ENCODE assay signal across 11 cellular contexts in the genomic region with DNA sequence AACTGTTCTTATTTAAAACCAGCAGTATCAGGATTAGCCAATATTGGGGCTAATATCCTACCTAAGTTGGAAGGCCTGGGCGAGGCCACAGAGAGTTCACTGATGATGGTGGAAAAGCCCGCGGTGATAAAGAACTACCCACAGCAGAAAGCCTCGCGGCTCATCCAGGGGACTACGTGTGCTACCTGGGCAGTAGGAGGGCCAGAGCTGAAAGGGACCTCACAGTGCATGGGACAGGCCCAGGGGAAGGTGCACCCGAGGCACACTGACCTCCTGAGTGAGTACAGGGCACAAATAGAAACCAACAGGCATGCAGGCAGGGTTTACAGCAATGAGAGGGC. TPM values are rescaled to one million over a fixed set of nuclear protein-coding genes. Genes with fewer than 3 reads are reported as not detected.
A peak's percentile ranks its signal among the peaks of the same experiment; 100 is the strongest.
DNase-seq lines count a peak whose midpoint lies in the region; ATAC-seq, FAIRE-seq and TF ChIP-seq lines count a peak whose summit lies in the region.
"Had no signal": no experiment of that assay in that cellular context is flagged by ENCODE, and none has a peak within 500 bp of the region (broad histone marks: within the 10 kb centered on the region; RNA-seq: fewer than 3 reads in every experiment).

No MANE protein-coding gene starts in this region.

- H3K14ac ChIP-seq in H1 (ENCODE audit: insufficient read length) = no peak overlapping the region
- H3K14ac ChIP-seq in neuronal stem cell (ENCODE audit: low read length) = no peak overlapping the region

- no peak overlapping the region for H4K5ac ChIP-seq in H1 (ENCODE audit: insufficient read length, low read depth, low read length)

- intact Hi-C loops in Calu3 (cut with micrococcal nuclease; ENCODE audit: unreplicated experiment) = no loop called here

- 0 out of 2 replicates have a peak overlapping the region, but pooled peaks have one; percentile 25 for H2AFZ ChIP-seq in H1 (ENCODE audit: low read length)
- H2AFZ ChIP-seq in neuronal stem cell (ENCODE audit: low read length) = no peak overlapping the region

- H2BK120ac ChIP-seq in H1 (replicated peaks; ENCODE audit: low read depth, low read length) (peak overlapping the region; percentile 65), neuronal stem cell (ENCODE audit: low read depth, low read length) (no peak overlapping the region)

- peak overlapping the region; percentile 67 for H3K27ac Mint-ChIP-seq in Calu3 (ENCODE audit: unreplicated experiment)

- H3K18ac ChIP-seq in H1 (ENCODE audit: extremely low read depth, low read length) (no peak overlapping the region), neuronal stem cell (ENCODE audit: low read length) (peak overlapping the region; percentile 1)

- no peaks in the 10 kb centered on the region for H3K9me3 ChIP-seq in Peyer's patch
- H3K9me3 ChIP-seq in H1 (ENCODE audit: insufficient read depth in 2 of 2, low read depth in 1 of 2, low read length in 1 of 2) = no peaks in the 10 kb centered on the region
- H3K9me3 ChIP-seq in neuronal stem cell (replicated peaks in 1 of 2; ENCODE audit: control insufficient read depth in 2 of 2, insufficient read depth in 1 of 2, low read depth in 1 of 2, low read length in 2 of 2) = peaks cover 0 to 2% of the 10 kb centered on the region in 2 donors

- H3K27ac ChIP-seq in Peyer's patch (peak overlapping the region in 3 of 4 donors; percentile 53 to 78 (median 58)), H1 (ENCODE audit: low read depth, low read length) (no peak overlapping the region), neuronal stem cell (replicated peaks; ENCODE audit: low read length) (no peak overlapping the region)

- H2BK20ac ChIP-seq in H1 (ENCODE audit: low read length) = no peak overlapping the region

- H2BK12ac ChIP-seq in H1 (ENCODE audit: low read depth, low read length) (peak overlapping the region; percentile 99), neuronal stem cell (ENCODE audit: low read length) (no peak overlapping the region)

- POLR2A ChIA-PET in H1 (lab: Charles Lee; ENCODE audit: partially characterized antibody) = interaction anchor here (1.4 kb wide), 1 partner anchor 40 kb away, joined by 3 read pairs; no protein-coding TSS in a partner anchor

- peaks cover 21% of the 10 kb centered on the region for H3K23me2 ChIP-seq in H1 (ENCODE audit: low read depth, low read length)

- TF ChIP-seq CTCF in Calu3 (IDR thresholded peaks at IDR 0.05; ENCODE audit: unreplicated experiment) (no peak), Peyer's patch (IDR thresholded peaks at IDR 0.05) (no peak), H1 (IDR thresholded peaks at IDR 0.05; ENCODE audit: control extremely low read depth in 1 of 3, insufficient read depth in 1 of 3, low read depth in 1 of 3, low read length in 3 of 3) (no peak)

- no peak overlapping the region for H3K23ac ChIP-seq in H1 (ENCODE audit: insufficient read length)
- H3K23ac ChIP-seq in neuronal stem cell (ENCODE audit: low read depth, low read length, poor library complexity) = peak overlapping the region; percentile 22

- H4K8ac ChIP-seq in H1 (ENCODE audit: extremely low read depth, insufficient read depth, low read length) (no peak overlapping the region; the same call in 1 of the 2 replicates), neuronal stem cell (ENCODE audit: low read depth, low read length) (no peak overlapping the region)

- H3K4me1 Mint-ChIP-seq in Calu3 (ENCODE audit: low read depth, unreplicated experiment) = peaks cover 17% of the 10 kb centered on the region

- BruUV-seq in Calu3 (replicated peaks; lab: Mats Ljungman, UMichigan) = no TSS peak

- H3K4me2 ChIP-seq in H1 (ENCODE audit: insufficient read depth in 1 of 2, low read depth in 2 of 2, low read length in 2 of 2) (peak overlapping the region; percentile 90 to 97), neuronal stem cell (ENCODE audit: insufficient read depth, low read length, poor library complexity, severe bottlenecking) (peak overlapping the region; percentile 80)

- H3K79me1 ChIP-seq in H1 (ENCODE audit: low read depth, low read length) (no peaks in the 10 kb centered on the region; the same call in 1 of the 2 replicates), neuronal stem cell (ENCODE audit: low read depth, low read length) (peaks cover 7% of the 10 kb centered on the region)

- H3K9ac ChIP-seq in H1 (replicated peaks in 1 of 4; ENCODE audit: extremely low read depth in 1 of 4, low read depth in 3 of 4, low read length in 3 of 4) = peak overlapping the region in 2 of 4 experiments; percentile 16 to 20; a peak in 3 of 7 replicates
- H3K9ac ChIP-seq in neuronal stem cell (ENCODE audit: low read depth, low read length, poor library complexity) = peak overlapping the region; percentile 83

- peaks cover 5% of the 10 kb centered on the region for H3K36me3 Mint-ChIP-seq in Calu3 (ENCODE audit: insufficient read depth, unreplicated experiment)

- peaks cover 0 to 25% of the 10 kb centered on the region in 2 donors for H3K27me3 ChIP-seq in Peyer's patch
- H3K27me3 ChIP-seq in H1 (replicated peaks in 1 of 4; ENCODE audit: control insufficient read depth in 3 of 4, extremely low read depth in 1 of 4, insufficient read depth in 3 of 4, low read length in 3 of 4) = peaks cover 0 to 25% (median 15%) of the 10 kb centered on the region in 4 experiments; a peak in 5 of 7 replicates
- H3K27me3 ChIP-seq in neuronal stem cell (ENCODE audit: control insufficient read depth in 3 of 3, insufficient read depth in 3 of 3, low read depth in 1 of 3, low read length in 3 of 3) = peaks cover 0 to 5% (median 5%) of the 10 kb centered on the region in 3 experiments

- no peak for ATAC-seq in GM18517 (IDR thresholded peaks at IDR 0.05; ENCODE audit: unreplicated experiment)
- ATAC-seq in HG02571 (IDR thresholded peaks at IDR 0.05; ENCODE audit: unreplicated experiment) = no peak

- H2BK5ac ChIP-seq in H1 (ENCODE audit: low read depth, low read length) = peak overlapping the region; percentile 13; the same call in 1 of the 2 replicates
- no peak overlapping the region for H2BK5ac ChIP-seq in neuronal stem cell (ENCODE audit: low read length)

- H2AK5ac ChIP-seq in H1 (ENCODE audit: low read depth, low read length) = 0 out of 2 replicates have a peak overlapping the region, but pooled peaks have one; percentile 32
- peak overlapping the region; percentile 94 for H2AK5ac ChIP-seq in neuronal stem cell (ENCODE audit: low read depth, low read length)

- no peak overlapping the region for H4K91ac ChIP-seq in H1 (replicated peaks; ENCODE audit: insufficient read length, low read length)
- no peak overlapping the region for H4K91ac ChIP-seq in neuronal stem cell (ENCODE audit: low read depth, low read length, poor library complexity)

- no peak for TF ChIP-seq EP300 in H1 (IDR thresholded peaks at IDR 0.05; ENCODE audit: borderline replicate concordance in 1 of 2, low read depth in 2 of 2, low read length in 2 of 2)

- WGBS in H1 (ENCODE audit: extremely low coverage in 1 of 2, insufficient coverage in 1 of 2, insufficient read length in 1 of 2, insufficient replicate concordance in 2 of 2, low coverage in 1 of 2, low lambda C conversion rate in 2 of 2, missing lambda C conversion rate in 1 of 2), 2 experiments = 72% methylated on average over 7 of the region's 7 CpGs; no CpG with 5 or more reads in 1 of the 2 experiments
- WGBS in neuronal stem cell (ENCODE audit: extremely low coverage in 2 of 2, insufficient read length in 2 of 2, insufficient replicate concordance in 1 of 2), 2 donors = no CpG with 5 or more reads among the region's 7 CpGs

- peaks cover 0 to 2% of the 10 kb centered on the region in 2 experiments for H4K20me1 ChIP-seq in H1 (replicated peaks in 1 of 2; ENCODE audit: control insufficient read depth in 1 of 2, insufficient read depth in 2 of 2, low read length in 2 of 2)

- peaks cover 45% of the 10 kb centered on the region for H3K27me3 Mint-ChIP-seq in Calu3 (ENCODE audit: unreplicated experiment)

- no peaks in the 10 kb centered on the region for H3K79me2 ChIP-seq in H1 (ENCODE audit: control insufficient read depth in 1 of 2, insufficient read depth in 2 of 2, low read length in 2 of 2)

- H3K4me3 ChIP-seq in Peyer's patch (peak overlapping the region in 1 of 4 donors; percentile 49), H1 (ENCODE audit: extremely low read depth in 1 of 4, insufficient read depth in 2 of 4, low read depth in 3 of 4, low read length in 4 of 4) (peak overlapping the region; percentile 69 to 84 (median 80); a peak in 6 of 8 replicates), neuronal stem cell (ENCODE audit: low read length in 2 of 2) (peak overlapping the region; percentile 91 to 96)

- H3K9me3 Mint-ChIP-seq in Calu3 (ENCODE audit: low read depth, unreplicated experiment) = no peaks in the 10 kb centered on the region

- peak overlapping the region; percentile 55 for H3K4me3 Mint-ChIP-seq in Calu3 (ENCODE audit: low read depth, unreplicated experiment)

- TF ChIP-seq POLR2A in Peyer's patch (IDR thresholded peaks at IDR 0.05) (no peak), H1 (IDR thresholded peaks at IDR 0.05; ENCODE audit: control extremely low read depth in 1 of 2, low read depth in 2 of 2, low read length in 2 of 2) (no peak), GM12892 (IDR thresholded peaks at IDR 0.05; ENCODE audit: low read depth, low read length) (no peak)

- FAIRE-seq in H1 (lab: Jason Lieb, UNC) (no peak), GM12892 (lab: Jason Lieb, UNC) (no peak)

- no peak overlapping the region for H3K56ac ChIP-seq in H1 (replicated peaks; ENCODE audit: insufficient read length, low read depth, low read length)

- H3K36me3 ChIP-seq in Peyer's patch = no peaks in the 10 kb centered on the region
- no peaks in the 10 kb centered on the region; a peak in 1 of 8 replicates for H3K36me3 ChIP-seq in H1 (ENCODE audit: control insufficient read depth in 2 of 4, insufficient read depth in 4 of 4, low read length in 3 of 4)
- H3K36me3 ChIP-seq in neuronal stem cell (replicated peaks in 1 of 2; ENCODE audit: control insufficient read depth in 2 of 2, insufficient read depth in 2 of 2, low read length in 2 of 2) = peaks cover 3 to 19% of the 10 kb centered on the region in 2 donors

- peak overlapping the region; percentile 21; the same call in 1 of the 2 replicates for H2BK15ac ChIP-seq in H1 (ENCODE audit: low read length)
- H2BK15ac ChIP-seq in neuronal stem cell (ENCODE audit: low read length) = peak overlapping the region; percentile 89

- DNase-seq in Calu3 (no peak), Peyer's patch (no peak), H1 (ENCODE audit: low read depth in 1 of 2, low spot score in 2 of 2) (no peak), neuronal stem cell (ENCODE audit: low spot score) (no peak), NCI-H2196 (lab: John Stamatoyannopoulos, UW; ENCODE audit: unreplicated experiment) (no peak), GM12892 (ENCODE audit: insufficient read length) (no peak)
- DNase-seq: NCI-H187 treated with DMSO at 0.1 percent for 48 hours, SIG-M5 had no signal

- CTCF ChIA-PET in Calu3 (lab: Charles Lee) (no interaction called here), H1 (lab: Charles Lee; ENCODE audit: partially characterized antibody) (interaction anchor here (0.9 to 1.9 kb wide), 2 partner anchors 22 to 40 kb away, joined by 3 to 4 read pairs; no protein-coding TSS in a partner anchor)

- H3K4me1 ChIP-seq in Peyer's patch = peaks cover 0 to 19% (median 18%) of the 10 kb centered on the region in 4 donors
- peaks cover 0 to 22% (median 16%) of the 10 kb centered on the region in 4 experiments; a peak in 6 of 7 replicates for H3K4me1 ChIP-seq in H1 (replicated peaks in 1 of 4; ENCODE audit: control insufficient read depth in 3 of 4, insufficient read depth in 4 of 4, low read length in 3 of 4)
- H3K4me1 ChIP-seq in neuronal stem cell (ENCODE audit: control insufficient read depth in 2 of 2, insufficient read depth in 1 of 2, low read depth in 1 of 2, low read length in 2 of 2) = peaks cover 9 to 16% of the 10 kb centered on the region in 2 donors

- no peak overlapping the region for H3K4ac ChIP-seq in H1 (replicated peaks; ENCODE audit: insufficient read length, low read depth, low read length)
- H3K4ac ChIP-seq in neuronal stem cell (ENCODE audit: low read length) = no peak overlapping the region

- TF ChIP-seq RAD21 in H1 (IDR thresholded peaks at IDR 0.05 in 1 of 2, conservative IDR thresholded peaks at IDR 0.05 in 1 of 2; ENCODE audit: low read depth in 2 of 2, low read length in 2 of 2) = peak in 1 of 2 experiments; percentile 10; a peak in 2 of 4 replicates

RNA-seq across cellular contexts. Expression of gene WDR86, which starts 1.4 kb away (rescaled TPM):
- total RNA-seq in Calu3 (2022) = not detected in 2 replicates
- total RNA-seq in Peyer's patch = 10 to 100 TPM in 1 of 4 donors, 1 to 10 TPM in 2, not detected in 1; 5.9 to 13.2 (median 6.6) TPM
- total RNA-seq in H1 (2021; fragmentation: NEBNext Ultra II Directional; extraction: Animal tissue kit (Norgen Biotek cat#: 25700)) = 14.9 and 15.8 TPM in 2 replicates
- 12.7 and 22.1 TPM in 2 replicates for polyA plus RNA-seq in H1 (2011; rRNA removed)
- 16.7 TPM for polyA plus RNA-seq in H1 (2011; cell fraction: cytosol; rRNA removed)
- 81.5 TPM for polyA plus RNA-seq in H1 (2011; cell fraction: nucleus; rRNA removed)
- 7.7 to 11.9 TPM (median 10.0 TPM) in 4 replicates for polyA plus RNA-seq in H1 (2012, experiment 1 of 2)
- polyA plus RNA-seq in H1 (2012, experiment 2 of 2) = 5.0 TPM
- polyA plus RNA-seq in H1 (2013, experiment 1 of 2) = 7.4 TPM
- 7.4 TPM for polyA plus RNA-seq in H1 (2013, experiment 2 of 2)
- 12.4 and 18.2 TPM in 2 replicates for polyA minus RNA-seq in H1 (2011; rRNA and poly(A)+ RNA removed)
- polyA minus RNA-seq in H1 (2011; cell fraction: cytosol; rRNA and poly(A)+ RNA removed) = 10.6 TPM
- polyA minus RNA-seq in H1 (2011; cell fraction: nucleus; rRNA and poly(A)+ RNA removed) = 30.4 TPM
- 20.7 TPM for polyA plus RNA-seq in neuronal stem cell (2013, experiment 1 of 2)
- polyA plus RNA-seq in neuronal stem cell (2013, experiment 2 of 2) = 20.8 TPM
- 0.19 TPM for polyA plus RNA-seq in GM12892 (2012; ENCODE audit: missing spikeins)
- total RNA-seq: dermis blood vessel endothelial cell had no signal

RNA-seq across cellular contexts. Expression of gene CRYGN, which starts 31.5 kb away (rescaled TPM):
- total RNA-seq in Calu3 (2022) = not detected in 2 replicates
- not detected for total RNA-seq in Peyer's patch
- 1.0 and 1.6 TPM in 2 replicates for total RNA-seq in H1 (2021; fragmentation: NEBNext Ultra II Directional; extraction: Animal tissue kit (Norgen Biotek cat#: 25700))
- polyA plus RNA-seq in H1 (2011; rRNA removed) = 0.98 and 1.3 TPM in 2 replicates
- 0.81 TPM for polyA plus RNA-seq in H1 (2011; cell fraction: cytosol; rRNA removed)
- polyA plus RNA-seq in H1 (2011; cell fraction: nucleus; rRNA removed) = 4.0 TPM
- 0.43 to 1.7 TPM (median 1.5 TPM) in 4 replicates for polyA plus RNA-seq in H1 (2012, experiment 1 of 2)
- polyA plus RNA-seq in H1 (2012, experiment 2 of 2) = 0.07 TPM
- polyA plus RNA-seq in H1 (2013, experiment 1 of 2) = 0.57 TPM
- polyA plus RNA-seq in H1 (2013, experiment 2 of 2) = 0.42 TPM
- polyA minus RNA-seq in H1 (2011; rRNA and poly(A)+ RNA removed) = 0.80 and 2.0 TPM in 2 replicates
- not detected for polyA minus RNA-seq in H1 (2011; cell fraction: cytosol; rRNA and poly(A)+ RNA removed)
- polyA minus RNA-seq in H1 (2011; cell fraction: nucleus; rRNA and poly(A)+ RNA removed) = 2.5 TPM
- 0.24 TPM for polyA plus RNA-seq in neuronal stem cell (2013, experiment 1 of 2)
- 0.26 TPM for polyA plus RNA-seq in neuronal stem cell (2013, experiment 2 of 2)
- polyA plus RNA-seq in GM12892 (2012; ENCODE audit: missing spikeins) = not detected
- total RNA-seq: dermis blood vessel endothelial cell had no signal

Comparison
In these comparisons a context has a peak if more than half of its experiments do, and no peak if none do; other contexts are left out.
1. H3K27ac ChIP-seq: peak in Peyer's patch (3 of 4); none in H1 (single experiment) and neuronal stem cell (single experiment).